Comparison of ENCODE assay signal across 8 cellular contexts in the genomic region with DNA sequence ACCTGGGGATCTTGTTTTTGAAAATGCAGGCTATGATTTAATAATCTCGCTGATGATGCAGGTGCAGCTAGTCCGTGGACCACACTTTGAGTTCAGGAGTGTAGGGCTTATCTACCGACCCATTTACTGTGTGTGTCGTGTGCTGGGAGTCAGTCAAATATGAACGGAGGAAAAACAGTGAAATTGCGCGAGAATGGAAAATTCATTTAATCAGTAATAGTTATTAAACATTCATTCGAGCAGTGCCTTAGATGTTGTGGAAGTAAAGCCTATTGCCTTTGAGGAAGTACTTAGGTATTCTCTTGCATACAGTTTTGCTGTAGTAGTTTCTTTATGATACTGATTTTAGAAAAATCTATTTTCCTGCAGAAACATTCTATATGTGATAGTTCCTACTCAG. TPM values are rescaled to one million over a fixed set of nuclear protein-coding genes. Genes with fewer than 3 reads are reported as not detected.
A peak's percentile ranks its signal among the peaks of the same experiment; 100 is the strongest.
DNase-seq lines count a peak whose midpoint lies in the region; ATAC-seq, FAIRE-seq and TF ChIP-seq lines count a peak whose summit lies in the region.

No MANE protein-coding gene starts in this region.

- no peak for FAIRE-seq in HTR-8/SVneo (lab: Jason Lieb, UNC)

- no peak for DNase-seq in right atrium auricular region (ENCODE audit: low spot score)
- no peak for DNase-seq in left cardiac atrium
- no peak for DNase-seq in astrocyte of the cerebellum (ENCODE audit: low read depth)
- peak in 1 of 2 donors; percentile 7 for DNase-seq in memory B cell (ENCODE audit: low spot score in 2 of 2)
- no peak for DNase-seq in aorta
- no peak for DNase-seq in HTR-8/SVneo (ENCODE audit: insufficient read length, low spot score)
- DNase-seq in activated CD4-positive, alpha-beta T cell treated with anti-CD3 and anti-CD28 coated beads for 48 hours: no peak
- DNase-seq in NCI-H1092 (lab: John Stamatoyannopoulos, UW): no peak

- H3K4me1 Mint-ChIP-seq in memory B cell: peaks cover 45% of the 10 kb centered on the region

- H3K36me3 ChIP-seq in right atrium auricular region (no peaks in the 10 kb centered on the region), aorta (ENCODE audit: control insufficient read depth in 1 of 2, insufficient read depth in 2 of 2, low read length in 1 of 2) (no peaks in the 10 kb centered on the region)

- H3K4me3 Mint-ChIP-seq in memory B cell: peak overlapping the region; percentile 97

- H3K27ac Mint-ChIP-seq in memory B cell: peak overlapping the region; percentile 99

- peaks cover 0 to 58% of the 10 kb centered on the region in 2 donors for H3K4me1 ChIP-seq in right atrium auricular region
- no peaks in the 10 kb centered on the region for H3K4me1 ChIP-seq in aorta (ENCODE audit: control insufficient read depth in 1 of 2, insufficient read depth in 2 of 2, low read length in 2 of 2)

- H3K27ac ChIP-seq in right atrium auricular region: peak overlapping the region; percentile 96
- H3K27ac ChIP-seq in aorta (ENCODE audit: low read depth in 1 of 2, low read length in 2 of 2): peak overlapping the region in 1 of 2 donors; percentile 39

- in situ Hi-C loops in astrocyte of the cerebellum (cut with HindIII; ENCODE audit: low sequenced_read_pairs): no loop called here

- H3K27me3 ChIP-seq in right atrium auricular region (no peaks in the 10 kb centered on the region), aorta (ENCODE audit: control insufficient read depth in 1 of 2, insufficient read depth in 2 of 2, low read length in 1 of 2) (no peaks in the 10 kb centered on the region)

- peak overlapping the region; percentile 78 to 94 for H3K4me3 ChIP-seq in right atrium auricular region
- peak overlapping the region; percentile 72 for H3K4me3 ChIP-seq in astrocyte of the cerebellum (ENCODE audit: low read depth, low read length)
- peak overlapping the region; percentile 23 to 88 for H3K4me3 ChIP-seq in aorta (ENCODE audit: low read length in 2 of 2)

- TF ChIP-seq CTCF in right atrium auricular region (IDR thresholded peaks at IDR 0.05) (no peak), astrocyte of the cerebellum (IDR thresholded peaks at IDR 0.05; ENCODE audit: low read depth, low read length, missing control alignments) (no peak)

- H3K36me3 Mint-ChIP-seq in memory B cell: peaks cover 10% of the 10 kb centered on the region

- intact Hi-C loops in left cardiac atrium (cut with DNase I): no loop called here
- intact Hi-C loops in aorta (cut with DNase I): loop anchor here (5.0 to 10.0 kb wide), 4 partner anchors 78 to 710 kb away; a partner anchor contains a TSS

- no peaks in the 10 kb centered on the region for H3K9me3 Mint-ChIP-seq in memory B cell

- no peaks in the 10 kb centered on the region for H3K27me3 Mint-ChIP-seq in memory B cell

- WGBS in aorta, 2 donors: 1% methylated on average over 8 of the region's 8 CpGs

- ATAC-seq in left cardiac atrium (no peak), memory B cell (ENCODE audit: low read depth) (no peak), aorta (ENCODE audit: low FRiP score) (no peak)

- H3K9me3 ChIP-seq in right atrium auricular region (no peaks in the 10 kb centered on the region), aorta (ENCODE audit: control insufficient read depth, low read length) (no peaks in the 10 kb centered on the region)

RNA-seq across cellular contexts. Expression of a gene that starts 0.7 kb away (rescaled TPM):
- total RNA-seq in right atrium auricular region (1 to 10 TPM; 7.1 to 8.5 TPM), left cardiac atrium (1 to 10 TPM; 6.3 to 6.6 TPM), aorta (10 to 100 TPM; 13.8 to 14.9 TPM)
- polyA plus RNA-seq in aorta: 1 to 10 TPM; 9.1 to 9.6 TPM

Comparison
In these comparisons a context has a peak if more than half of its experiments do, and no peak if none do; other contexts are left out.
1. intact Hi-C loops: an anchor here in aorta (5.0 to 10.0 kb wide); none called in left cardiac atrium.